ENCODE assay signal across 18 cellular contexts in the genomic region with DNA sequence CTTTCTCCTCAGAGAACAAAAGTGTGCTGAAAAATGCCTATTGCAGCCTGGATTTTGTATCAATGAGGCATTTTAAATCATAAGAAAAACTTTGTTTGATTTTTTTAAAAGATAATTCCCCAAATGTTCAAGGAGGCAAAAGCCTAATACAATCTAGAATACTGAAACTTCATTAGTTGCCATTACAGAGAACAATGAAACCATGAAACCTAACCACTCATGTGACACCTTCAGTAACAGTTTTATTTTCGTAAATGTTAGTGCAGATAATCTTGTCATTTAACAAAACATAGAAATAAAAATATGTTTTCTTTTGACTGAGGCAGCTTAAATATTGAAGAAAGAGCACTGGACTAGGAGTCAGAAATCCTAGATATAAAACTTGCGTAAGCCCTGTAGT.
A peak's percentile ranks its signal among the peaks of the same experiment; 100 is the strongest.
DNase-seq lines count a peak whose midpoint lies in the region; ATAC-seq and TF ChIP-seq lines count a peak whose summit lies in the region.
"Had no signal": no experiment of that assay in that cellular context is flagged by ENCODE, and none has a peak within 500 bp of the region (broad histone marks: within the 10 kb centered on the region; RNA-seq: fewer than 3 reads in every experiment).

No MANE protein-coding gene starts in this region.

- ATAC-seq in GM18858 (IDR thresholded peaks at IDR 0.05; ENCODE audit: unreplicated experiment) (peak; percentile 33), GM21717 (IDR thresholded peaks at IDR 0.05; ENCODE audit: unreplicated experiment) (peak; percentile 68), HG03175 (IDR thresholded peaks at IDR 0.05; ENCODE audit: unreplicated experiment) (peak; percentile 47), GM19467 (IDR thresholded peaks at IDR 0.05; ENCODE audit: unreplicated experiment) (no peak)
- ATAC-seq: K562, Right ventricle myocardium inferior had no signal

- H3K27me3 Mint-ChIP-seq in osteocyte (ENCODE audit: unreplicated experiment) (no peaks in the 10 kb centered on the region), progenitor cell of endocrine pancreas (no peaks in the 10 kb centered on the region)

- H3K27ac Mint-ChIP-seq in osteocyte (ENCODE audit: unreplicated experiment): peak overlapping the region; percentile 51
- H3K27ac Mint-ChIP-seq in progenitor cell of endocrine pancreas: no peak overlapping the region
- H3K27ac Mint-ChIP-seq: B cell; CD4-positive, alpha-beta T cell; T-helper 2 cell treated with Interferon-gamma antibody and Interleukin-4, amounts not matched to agents 5 μg/mL and 100 μg/mL, for 36 hours had no signal

- DNase-seq in osteocyte (ENCODE audit: extremely low spot score, unreplicated experiment) (no peak), progenitor cell of endocrine pancreas (ENCODE audit: low spot score, unreplicated experiment) (no peak), CD1c-positive myeloid dendritic cell (ENCODE audit: extremely low spot score) (no peak)
- DNase-seq in activated naive CD4-positive, alpha-beta T cell (lab: John Stamatoyannopoulos, UW): no peak
- DNase-seq: CD4-positive, alpha-beta T cell; DMS53; NCI-H1436; NCI-H2081; NCI-H510A treated with DMSO at 0.1 percent for 48 hours; NCI-H82 had no signal

- peaks cover 10% of the 10 kb centered on the region for H3K36me3 Mint-ChIP-seq in osteocyte (ENCODE audit: unreplicated experiment)
- no peaks in the 10 kb centered on the region for H3K36me3 Mint-ChIP-seq in progenitor cell of endocrine pancreas (ENCODE audit: insufficient read depth)

- TF ChIP-seq CTCF in osteocyte (IDR thresholded peaks at IDR 0.05): no peak
- TF ChIP-seq CTCF in progenitor cell of endocrine pancreas (IDR thresholded peaks at IDR 0.05; ENCODE audit: unreplicated experiment): no peak

- H3K4me1 Mint-ChIP-seq in osteocyte (ENCODE audit: unreplicated experiment) (peaks cover 26% of the 10 kb centered on the region), progenitor cell of endocrine pancreas (ENCODE audit: low read depth) (peaks cover 25% of the 10 kb centered on the region)
- H3K4me1 Mint-ChIP-seq: B cell had no signal

- no peak overlapping the region for H3K4me3 Mint-ChIP-seq in osteocyte (ENCODE audit: unreplicated experiment)
- H3K4me3 Mint-ChIP-seq in progenitor cell of endocrine pancreas (ENCODE audit: low read depth): no peak overlapping the region
- H3K4me3 Mint-ChIP-seq: B cell; CD4-positive, alpha-beta T cell; T-helper 2 cell treated with Interferon-gamma antibody and Interleukin-4, amounts not matched to agents 5 μg/mL and 100 μg/mL, for 36 hours had no signal

- H3K9me3 Mint-ChIP-seq in osteocyte (ENCODE audit: unreplicated experiment): peaks cover 7% of the 10 kb centered on the region
- peaks cover 5% of the 10 kb centered on the region for H3K9me3 Mint-ChIP-seq in progenitor cell of endocrine pancreas (ENCODE audit: low read depth)
- H3K9me3 Mint-ChIP-seq: CD4-positive, alpha-beta T cell had no signal
